In genomic region chr12:69900720-69901131, GRCh38 we compare ENCODE assay signal across 8 cellular contexts.
A peak's percentile ranks its signal among the peaks of the same experiment; 100 is the strongest.
DNase-seq lines count a peak whose midpoint lies in the region; FAIRE-seq and TF ChIP-seq lines count a peak whose summit lies in the region.

No MANE protein-coding gene starts in this region.

- intact Hi-C loops in spleen (cut with DNase I; ENCODE audit: low total_unique reads) = loop anchor here (5.0 kb wide), 1 partner anchor 677 kb away; no protein-coding TSS in a partner anchor

- TF ChIP-seq POLR2A in spleen (IDR thresholded peaks at IDR 0.05) (no peak), GM12891 (IDR thresholded peaks at IDR 0.05; ENCODE audit: low read depth, low read length) (no peak)

- no peaks in the 10 kb centered on the region for H3K27me3 ChIP-seq in hepatocyte
- no peaks in the 10 kb centered on the region for H3K27me3 ChIP-seq in spleen (replicated peaks in 1 of 7)

- no peaks in the 10 kb centered on the region for H3K36me3 ChIP-seq in hepatocyte (replicated peaks; ENCODE audit: insufficient read depth, low read depth)
- no peaks in the 10 kb centered on the region for H3K36me3 ChIP-seq in spleen

- no peak overlapping the region for H3K4me2 ChIP-seq in hepatocyte

- 2% methylated on average over 4 of the region's 4 CpGs for WGBS in hepatocyte (ENCODE audit: low lambda C conversion rate, missing lambda C conversion rate)
- WGBS in spleen, 5 donors = 1 to 4% (median 2%) methylated on average over 4 of the region's 4 CpGs

- H3K4me1 ChIP-seq in hepatocyte (ENCODE audit: insufficient read depth) (peaks cover 10% of the 10 kb centered on the region), spleen (peaks cover 0 to 11% (median 10%) of the 10 kb centered on the region in 6 donors)

- no peaks in the 10 kb centered on the region for H4K20me1 ChIP-seq in hepatocyte (ENCODE audit: insufficient read depth, poor library complexity, severe bottlenecking)

- H3K9me2 ChIP-seq in hepatocyte (replicated peaks; ENCODE audit: insufficient read depth) = no peaks in the 10 kb centered on the region

- TF ChIP-seq CTCF in GM10266 (IDR thresholded peaks at IDR 0.05; ENCODE audit: control insufficient read depth, insufficient read depth, low read depth, missing control alignments) (peak; percentile 77), HFF-Myc (IDR thresholded peaks at IDR 0.05; ENCODE audit: low read depth, low read length, missing control alignments) (peak; percentile 69), hepatocyte (IDR thresholded peaks at IDR 0.05; ENCODE audit: poor library complexity) (peak; percentile 83), spleen (IDR thresholded peaks at IDR 0.05 in 8 of 11, conservative IDR thresholded peaks at IDR 0.05 in 3 of 11) (peak; percentile 35 to 88 (median 75))

- no peaks in the 10 kb centered on the region for H3K9me3 ChIP-seq in hepatocyte (ENCODE audit: low read depth)
- H3K9me3 ChIP-seq in spleen = no peaks in the 10 kb centered on the region

- no peaks in the 10 kb centered on the region for H3K79me2 ChIP-seq in hepatocyte

- DNase-seq in GM10266 (ENCODE audit: extremely low spot score) (peak; percentile 25), HFF-Myc (ENCODE audit: extremely low read depth, low read depth) (peak; percentile 50), NCI-H1417 (lab: John Stamatoyannopoulos, UW) (peak; percentile 85 to 97 (median 92)), SW480 (ENCODE audit: low spot score) (peak; percentile 64), amniotic epithelial cell (ENCODE audit: low read depth) (peak; percentile 61), hepatocyte (ENCODE audit: low spot score) (peak; percentile 91), spleen (no peak), GM12891 (ENCODE audit: insufficient read length, low spot score) (no peak)

- H3K27ac ChIP-seq in hepatocyte (no peak overlapping the region), spleen (no peak overlapping the region)

- H3K4me3 ChIP-seq in HFF-Myc (replicated peaks; ENCODE audit: low read depth, low read length) (no peak overlapping the region), hepatocyte (no peak overlapping the region), spleen (no peak overlapping the region)

- H2AFZ ChIP-seq in hepatocyte = no peak overlapping the region

- no peak for FAIRE-seq in GM12891 (lab: Jason Lieb, UNC)

TF ChIP-seq in GM12891, 5 proteins besides CTCF, POLR2A, EP300 and RAD21:
- TF ChIP-seq POU2F2 (IDR thresholded peaks at IDR 0.05; ENCODE audit: low read depth, low read length) = no peak
- no peak for TF ChIP-seq TAF1 (IDR thresholded peaks at IDR 0.05; ENCODE audit: low read depth, low read length)
- no peak for TF ChIP-seq SPI1 (IDR thresholded peaks at IDR 0.05; ENCODE audit: low read depth, low read length)
- no peak for TF ChIP-seq POLR2AphosphoS5 (IDR thresholded peaks at IDR 0.05; ENCODE audit: low read depth, low read length)
- no peak for TF ChIP-seq PAX5 (IDR thresholded peaks at IDR 0.05; ENCODE audit: insufficient read depth, low read length, severe bottlenecking)
TF ChIP-seq in GM12891: peak in this region for 0.

Comparison
In these comparisons a context has a peak if more than half of its experiments do, and no peak if none do; other contexts are left out.
1. DNase-seq: peak in GM10266 (single experiment), HFF-Myc (single experiment), NCI-H1417 (3 of 3), SW480 (single experiment), amniotic epithelial cell (single experiment) and hepatocyte (single experiment); none in spleen (single experiment) and GM12891 (single experiment).
2. Peak in every context shown above with its lines, with median percentiles within 50 percentile points of each other: CTCF ChIP-seq.